8 cellular contexts compared by ENCODE assay signal in genomic region chr11:118622376-118623290, GRCh38. TPM values are rescaled to one million over a fixed set of nuclear protein-coding genes. Genes with fewer than 3 reads are reported as not detected.
DNase-seq lines count a peak whose midpoint lies in the region; ATAC-seq and TF ChIP-seq lines count a peak whose summit lies in the region.

No MANE protein-coding gene starts in this region.

- H2AFZ ChIP-seq in H9 (ENCODE audit: low read length) (no peak overlapping the region), PC-3 (ENCODE audit: low read length) (0 out of 2 replicates have a peak overlapping the region, but pooled peaks have one; percentile 0)

- H3K4ac ChIP-seq in H9 (ENCODE audit: low read depth, low read length): no peak overlapping the region

- no peaks in the 10 kb centered on the region for H3K79me1 ChIP-seq in H9 (ENCODE audit: insufficient read depth, low read depth, low read length, poor library complexity, severe bottlenecking)

- no peak overlapping the region for H3K14ac ChIP-seq in H9 (ENCODE audit: insufficient read depth, low read length)

- H2BK5ac ChIP-seq in H9 (ENCODE audit: insufficient read length, low read length): no peak overlapping the region

- no peak overlapping the region for H3T11ph ChIP-seq in H9 (ENCODE audit: low read length)

- peaks cover 2% of the 10 kb centered on the region; the same call in 1 of the 2 replicates for H3K4me1 ChIP-seq in H9 (ENCODE audit: insufficient read depth, low read length)
- peaks cover 61% of the 10 kb centered on the region for H3K4me1 ChIP-seq in PC-3 (ENCODE audit: insufficient read depth, low read length)
- H3K4me1 ChIP-seq in esophagus squamous epithelium: peaks cover 42 to 91% (median 76%) of the 10 kb centered on the region in 3 donors

- H4K8ac ChIP-seq in H9 (replicated peaks; ENCODE audit: insufficient read length, low read depth, low read length): no peak overlapping the region

- H3K79me2 ChIP-seq in H9 (ENCODE audit: insufficient read depth, low read length) (no peaks in the 10 kb centered on the region; the same call in 1 of the 2 replicates), PC-3 (ENCODE audit: low read length) (peaks cover 13% of the 10 kb centered on the region)

- peak overlapping the region; percentile 81 to 89 for H3K4me3 Mint-ChIP-seq in H9

- peak overlapping the region; percentile 37 for H2AK5ac ChIP-seq in H9 (ENCODE audit: insufficient read length, low read length)

- H3K9me3 ChIP-seq in H9 (ENCODE audit: control insufficient read depth, low read depth, low read length) (no peaks in the 10 kb centered on the region), PC-3 (ENCODE audit: low read length) (no peaks in the 10 kb centered on the region), esophagus squamous epithelium (no peaks in the 10 kb centered on the region)

- H3K9me2 ChIP-seq in PC-3 (replicated peaks; ENCODE audit: low read length): no peaks in the 10 kb centered on the region

- H3K4me2 ChIP-seq in H9 (ENCODE audit: insufficient read depth, insufficient read length, low read length) (peak overlapping the region; percentile 75), PC-3 (ENCODE audit: low read length) (peak overlapping the region; percentile 89)

- no peaks in the 10 kb centered on the region for H3F3A ChIP-seq in PC-3 (ENCODE audit: low read length, unreplicated experiment)

- 0 out of 7 replicates have a peak overlapping the region, but pooled peaks of 1 of the 3 experiments have one; percentile 65 for H3K27ac Mint-ChIP-seq in H9

- H4K20me1 ChIP-seq in H9 (ENCODE audit: control insufficient read depth, insufficient read depth, insufficient read length) (no peaks in the 10 kb centered on the region), PC-3 (ENCODE audit: low read length) (no peaks in the 10 kb centered on the region)

- no peaks in the 10 kb centered on the region for H3K9me3 Mint-ChIP-seq in H9

- no TSS peak for BruUV-seq in PC-3 (replicated peaks; lab: Mats Ljungman, UMichigan)

- H3K18ac ChIP-seq in H9 (ENCODE audit: insufficient read length, low read depth, low read length): no peak overlapping the region

- H3K23me2 ChIP-seq in H9 (ENCODE audit: insufficient read length, low read depth, low read length, poor library complexity, severe bottlenecking): peaks cover 9% of the 10 kb centered on the region

- no peaks in the 10 kb centered on the region for H3K27me3 Mint-ChIP-seq in H9 (ENCODE audit: low read depth)

- H3K4me1 Mint-ChIP-seq in H9: peaks cover 46 to 51% of the 10 kb centered on the region in 2 experiments

- no peak for DNase-seq in H9
- peak; percentile 94 for DNase-seq in PC-3
- no peak for DNase-seq in esophagus squamous epithelium (lab: John Stamatoyannopoulos, UW)
- DNase-seq in occipital lobe (lab: John Stamatoyannopoulos, UW): peak; percentile 42
- no peak for DNase-seq in activated effector memory CD4-positive, alpha-beta T cell treated with anti-CD3 and anti-CD28 coated beads, Interleukin-2, amount 50 U/mL, for 16 hours
- no peak for DNase-seq in erythroblast (lab: John Stamatoyannopoulos, UW)

- no peak overlapping the region for H3K23ac ChIP-seq in H9 (ENCODE audit: insufficient read length, low read depth, low read length)

- TF ChIP-seq POLR2A in esophagus squamous epithelium (IDR thresholded peaks at IDR 0.05) (no peak), erythroblast (IDR thresholded peaks at IDR 0.05; ENCODE audit: low read length) (no peak)

- TF ChIP-seq CTCF in H9 (conservative IDR thresholded peaks at IDR 0.05) (no peak), PC-3 (conservative IDR thresholded peaks at IDR 0.05; ENCODE audit: low read depth, low read length) (no peak), esophagus squamous epithelium (IDR thresholded peaks at IDR 0.05) (no peak)

- H4K91ac ChIP-seq in H9 (ENCODE audit: insufficient read length, low read depth, low read length): no peak overlapping the region

- POLR2A ChIA-PET in PC-3 (lab: Charles Lee; ENCODE audit: unreplicated experiment): interaction anchor here (0.6 to 1.0 kb wide), 3 partner anchors 12 to 170 kb away, joined by 3 to 20 read pairs (median 3); no protein-coding TSS in a partner anchor

- ATAC-seq in PC-3 (peak; percentile 51), GM18519 (IDR thresholded peaks at IDR 0.05; ENCODE audit: low FRiP score, unreplicated experiment) (no peak), GM21360 (IDR thresholded peaks at IDR 0.05; ENCODE audit: unreplicated experiment) (no peak)

- H4K5ac ChIP-seq in H9 (ENCODE audit: insufficient read length, low read depth, low read length): no peak overlapping the region

- WGBS in H9 (ENCODE audit: extremely low coverage, insufficient read length, low lambda C conversion rate): no CpG with 5 or more reads among the region's 9 CpGs
- WGBS in esophagus squamous epithelium, 2 donors: 27 to 39% methylated on average over 5 to 6 of the region's 9 CpGs

- peaks cover 4 to 32% (median 13%) of the 10 kb centered on the region in 3 experiments for H3K36me3 Mint-ChIP-seq in H9 (ENCODE audit: insufficient read depth in 1 of 3, low read depth in 3 of 3)

- CTCF ChIA-PET in PC-3 (lab: Charles Lee): interaction anchor here (0.8 to 1.0 kb wide), 2 partner anchors 14 to 28 kb away, joined by 3 read pairs; no protein-coding TSS in a partner anchor

- H3K27me3 ChIP-seq in H9 (ENCODE audit: insufficient read depth, low read length) (no peaks in the 10 kb centered on the region; the same call in 1 of the 2 replicates), PC-3 (ENCODE audit: low read length) (no peaks in the 10 kb centered on the region), esophagus squamous epithelium (peaks cover 0 to 14% (median 0%) of the 10 kb centered on the region in 4 donors)

- H3K56ac ChIP-seq in H9 (ENCODE audit: insufficient read length, low read depth, low read length): no peak overlapping the region

- H2BK15ac ChIP-seq in H9 (ENCODE audit: low read depth, low read length): no peak overlapping the region

- H2BK12ac ChIP-seq in H9 (ENCODE audit: insufficient read length, low read depth, low read length): no peak overlapping the region

- H3K9ac ChIP-seq in H9 (ENCODE audit: extremely low read depth, insufficient read length, low read length): no peak overlapping the region
- H3K9ac ChIP-seq in PC-3 (ENCODE audit: low read length): no peak overlapping the region

- H3K36me3 ChIP-seq in PC-3 (ENCODE audit: low read depth, low read length) (no peaks in the 10 kb centered on the region; the same call in 1 of the 2 replicates), esophagus squamous epithelium (peaks cover 0 to 33% (median 3%) of the 10 kb centered on the region in 3 donors)

- no peak overlapping the region for H2BK20ac ChIP-seq in H9 (ENCODE audit: low read depth, low read length, poor library complexity, severe bottlenecking)

- H3K27ac ChIP-seq in H9 (ENCODE audit: insufficient read length, low read depth, low read length): no peak overlapping the region
- peak overlapping the region; percentile 44 for H3K27ac ChIP-seq in PC-3 (ENCODE audit: low read length)
- H3K27ac ChIP-seq in esophagus squamous epithelium: peak overlapping the region; percentile 75 to 88 (median 84)

- H2BK120ac ChIP-seq in H9 (ENCODE audit: low read depth, low read length, poor library complexity, severe bottlenecking): no peak overlapping the region

- H3K4me3 ChIP-seq in PC-3 (ENCODE audit: low read length) (peak overlapping the region; percentile 75; the same call in 1 of the 2 replicates), esophagus squamous epithelium (peak overlapping the region in 3 of 4 donors; percentile 41 to 67 (median 51))

- intact Hi-C loops in PC-3 (cut with micrococcal nuclease) (no loop called here), esophagus squamous epithelium (cut with DNase I) (no loop called here)

RNA-seq across cellular contexts. Expression of gene PHLDB1, which starts 15.2 kb away (rescaled TPM):
- 55.7 and 56.0 TPM in 2 replicates for total RNA-seq in H9 (2021)
- total RNA-seq in PC-3 (2014; rRNA removed): 36.1 and 37.1 TPM in 2 replicates
- total RNA-seq in esophagus squamous epithelium: 10 to 100 TPM in 3 of 4 donors, 1 to 10 TPM in 1; 6.7 to 29.8 (median 21.2) TPM
- 65.8 TPM for total RNA-seq in occipital lobe

RNA-seq across cellular contexts. Expression of gene ARCN1, which starts 50.4 kb away (rescaled TPM):
- 152 TPM in 2 replicates for total RNA-seq in H9 (2021)
- total RNA-seq in PC-3 (2014; rRNA removed): 122 and 132 TPM in 2 replicates
- total RNA-seq in esophagus squamous epithelium: 10 to 100 TPM; 67.8 to 81.6 (median 78.1) TPM
- 73.9 TPM for total RNA-seq in occipital lobe

RNA-seq across cellular contexts. Expression of gene TREH, which starts 56.8 kb away (rescaled TPM):
- total RNA-seq in H9 (2021) (not detected in 2 replicates), PC-3 (2014; rRNA removed) (not detected in 2 replicates), esophagus squamous epithelium (under 1 TPM in 2 of 4 donors, not detected in 2; 0.09 to 0.57 TPM), occipital lobe (not detected)

RNA-seq across cellular contexts. Expression of gene IFT46, which starts 56.9 kb away (rescaled TPM):
- total RNA-seq in H9 (2021) (10.3 and 11.5 TPM in 2 replicates), PC-3 (2014; rRNA removed) (32.9 and 35.2 TPM in 2 replicates), esophagus squamous epithelium (10 to 100 TPM; 13.2 to 25.2 (median 18.6) TPM), occipital lobe (51.9 TPM)

Comparison
In these comparisons a context has a peak if more than half of its experiments do, and no peak if none do; other contexts are left out.
1. DNase-seq: peak in PC-3 (single experiment) and occipital lobe (single experiment); none in H9 (single experiment), esophagus squamous epithelium (single experiment), activated effector memory CD4-positive, alpha-beta T cell treated with anti-CD3 and anti-CD28 coated beads, Interleukin-2, amount 50 U/mL, for 16 hours (single experiment) and erythroblast (0 of 2).